15 cellular contexts compared by ENCODE assay signal in genomic region chr19:719081-719512, GRCh38. TPM values are rescaled to one million over a fixed set of nuclear protein-coding genes. Genes with fewer than 3 reads are reported as not detected.
A peak's percentile ranks its signal among the peaks of the same experiment; 100 is the strongest.
DNase-seq lines count a peak whose midpoint lies in the region; ATAC-seq, FAIRE-seq and TF ChIP-seq lines count a peak whose summit lies in the region.
"Had no signal": no experiment of that assay in that cellular context is flagged by ENCODE, and none has a peak within 500 bp of the region (broad histone marks: within the 10 kb centered on the region; RNA-seq: fewer than 3 reads in every experiment).

No MANE protein-coding gene starts in this region.

- TF ChIP-seq CTCF in endodermal cell (conservative IDR thresholded peaks at IDR 0.05) (no peak), HepG2 (CRISPR knock-in tag; IDR thresholded peaks at IDR 0.05) (0 out of 2 replicates have a peak, but pooled peaks have one; percentile 23)

- BruUV-seq in HepG2 (replicated peaks; lab: Mats Ljungman, UMichigan), result no TSS peak

- no peak for TF ChIP-seq POLR2A in HepG2 (IDR thresholded peaks at IDR 0.05; ENCODE audit: insufficient read depth in 1 of 2, low read depth in 2 of 2, low read length in 2 of 2)

- no peak overlapping the region for H2AFZ ChIP-seq in HepG2 (ENCODE audit: low read length)

- H3K4me2 ChIP-seq in HepG2 (ENCODE audit: low read depth, low read length), result peak overlapping the region; percentile 59; the same call in 1 of the 2 replicates

- intact Hi-C loops in HepG2 (cut with micrococcal nuclease; ENCODE audit: unreplicated experiment), result no loop called here

- peaks cover 8% of the 10 kb centered on the region for H3K36me3 Mint-ChIP-seq in endodermal cell (ENCODE audit: low read depth)
- H3K36me3 Mint-ChIP-seq in activated CD8-positive, alpha-beta T cell treated with anti-CD3 and anti-CD28 coated beads, Interleukin-2, amount 10 ng/mL, durations not matched to agents 7 days and 5 days (ENCODE audit: low read depth), result no peaks in the 10 kb centered on the region

- CTCF ChIA-PET in HepG2 (lab: Yijun Ruan, JAX; ENCODE audit: low intra/inter-chr PET ratio, low total read pairs), result no interaction called here
- CTCF ChIA-PET in activated CD8-positive, alpha-beta T cell treated with anti-CD3 and anti-CD28 coated beads, Interleukin-2, amount 10 ng/mL, durations not matched to agents 7 days and 5 days (lab: Charles Lee), result no interaction called here

- H3K36me3 ChIP-seq in endodermal cell (ENCODE audit: control insufficient read depth, insufficient read depth, low read length) (no peaks in the 10 kb centered on the region), HepG2 (replicated peaks in 1 of 2; ENCODE audit: control insufficient read depth in 1 of 2, insufficient read depth in 2 of 2, low read length in 2 of 2) (no peaks in the 10 kb centered on the region)

- ATAC-seq in HepG2 (peak; percentile 39), HG03039 (IDR thresholded peaks at IDR 0.05; ENCODE audit: unreplicated experiment) (no peak)
- no peak for ATAC-seq in activated CD8-positive, alpha-beta T cell treated with anti-CD3 and anti-CD28 coated beads, Interleukin-2, amount 10 ng/mL, durations not matched to agents 7 days and 5 days

- peaks cover 1% of the 10 kb centered on the region for H3K4me1 Mint-ChIP-seq in endodermal cell
- H3K4me1 Mint-ChIP-seq in activated CD8-positive, alpha-beta T cell treated with anti-CD3 and anti-CD28 coated beads, Interleukin-2, amount 10 ng/mL, durations not matched to agents 7 days and 5 days (ENCODE audit: low read depth), result no peaks in the 10 kb centered on the region

- peaks cover 12% of the 10 kb centered on the region for H3K9me3 Mint-ChIP-seq in endodermal cell
- peaks cover 4% of the 10 kb centered on the region for H3K9me3 Mint-ChIP-seq in activated CD8-positive, alpha-beta T cell treated with anti-CD3 and anti-CD28 coated beads, Interleukin-2, amount 10 ng/mL, durations not matched to agents 7 days and 5 days (ENCODE audit: insufficient read depth)

- H3K27me3 Mint-ChIP-seq in endodermal cell (ENCODE audit: insufficient read depth), result peaks cover 2% of the 10 kb centered on the region
- peaks cover 9% of the 10 kb centered on the region for H3K27me3 Mint-ChIP-seq in activated CD8-positive, alpha-beta T cell treated with anti-CD3 and anti-CD28 coated beads, Interleukin-2, amount 10 ng/mL, durations not matched to agents 7 days and 5 days (ENCODE audit: low read depth)

- TF ChIP-seq RAD21 in HepG2 (CRISPR knock-in tag; IDR thresholded peaks at IDR 0.05), result no peak

- H3K4me3 ChIP-seq in endodermal cell (ENCODE audit: low read length), result no peak overlapping the region
- peak overlapping the region in 2 of 3 experiments; percentile 33 to 55; a peak in 3 of 6 replicates for H3K4me3 ChIP-seq in HepG2 (replicated peaks in 1 of 3; ENCODE audit: insufficient read depth in 1 of 3, low read depth in 2 of 3, low read length in 3 of 3)

- H3K27me3 ChIP-seq in endodermal cell (ENCODE audit: control insufficient read depth, insufficient read depth, low read length, poor library complexity, severe bottlenecking) (no peaks in the 10 kb centered on the region), HepG2 (ENCODE audit: control insufficient read depth in 1 of 2, insufficient read depth in 2 of 2, low read length in 2 of 2) (no peaks in the 10 kb centered on the region)

- DNase-seq in HuH-7.5 (ENCODE audit: low spot score), result peak; percentile 90
- DNase-seq in endodermal cell, result no peak
- peak; percentile 39 for DNase-seq in HepG2 (ENCODE audit: low spot score)
- peak in 35 of 49 donors; percentile 13 to 82 (median 49) for DNase-seq in substantia nigra (lab: John Stamatoyannopoulos, UW)
- no peak for DNase-seq in NCI-H1436 (lab: John Stamatoyannopoulos, UW)
- no peak for DNase-seq in activated CD4-positive, alpha-beta T cell treated with anti-CD3 and anti-CD28 coated beads for 1 hour
- no peak for DNase-seq in activated CD8-positive, alpha-beta T cell treated with anti-CD3 and anti-CD28 coated beads, Interleukin-2, amount 10 ng/mL, durations not matched to agents 7 days and 5 days
- DNase-seq: activated B cell treated with CpG ODN at 0.5 μM for 24 hours; activated naive CD4-positive, alpha-beta T cell treated with anti-CD3 and anti-CD28 coated beads for 36 hours; DMS153; GOT3; NCI-H1105 had no signal

- H3K4me1 ChIP-seq in endodermal cell (ENCODE audit: control insufficient read depth, insufficient read depth, low read length) (no peaks in the 10 kb centered on the region), HepG2 (ENCODE audit: insufficient read depth, low read length) (peaks cover 44% of the 10 kb centered on the region)

- TF ChIP-seq EP300 in HepG2 (IDR thresholded peaks at IDR 0.05; ENCODE audit: low read depth in 2 of 2, low read length in 2 of 2) (no peak), HepG2 (CRISPR knock-in tag; IDR thresholded peaks at IDR 0.05; ENCODE audit: borderline replicate concordance) (no peak)

- POLR2A ChIA-PET in HepG2 (lab: Yijun Ruan, JAX), result interaction anchor here (0.6 to 2.3 kb wide), 4 partner anchors 10 to 102 kb away, joined by 3 to 18 read pairs (median 3); partner anchors contain the start of genes PALM and RNF126
- POLR2A ChIA-PET in activated CD8-positive, alpha-beta T cell treated with anti-CD3 and anti-CD28 coated beads, Interleukin-2, amount 10 ng/mL, durations not matched to agents 7 days and 5 days (lab: Charles Lee), result interaction anchor here (0.7 kb wide), 1 partner anchor 20 kb away, joined by 4 read pairs; no protein-coding TSS in a partner anchor

- H3K9me3 ChIP-seq in endodermal cell (ENCODE audit: control insufficient read depth, low read length), result peaks cover 4% of the 10 kb centered on the region
- H3K9me3 ChIP-seq in HepG2 (ENCODE audit: low read length), result 0 out of 2 replicates have a peak, but pooled peaks cover 4% of the 10 kb centered on the region

- H3K4me3 Mint-ChIP-seq in endodermal cell, result no peak overlapping the region
- no peak overlapping the region for H3K4me3 Mint-ChIP-seq in activated CD8-positive, alpha-beta T cell treated with anti-CD3 and anti-CD28 coated beads, Interleukin-2, amount 10 ng/mL, durations not matched to agents 7 days and 5 days
- H3K4me3 Mint-ChIP-seq: activated B cell treated with CpG ODN at 0.5 μM for 24 hours; activated naive CD4-positive, alpha-beta T cell treated with anti-CD3 and anti-CD28 coated beads for 36 hours had no signal

- no peak overlapping the region for H3K9ac ChIP-seq in endodermal cell (ENCODE audit: extremely low read depth, low read length, poor library complexity, severe bottlenecking)
- H3K9ac ChIP-seq in HepG2 (ENCODE audit: insufficient read depth, low read depth, low read length), result no peak overlapping the region

- 92 to 93% methylated on average over 28 to 49 of the region's 49 CpGs for WGBS in endodermal cell (ENCODE audit: insufficient coverage in 1 of 2, insufficient read length in 1 of 2), 2 experiments
- WGBS in HepG2 (ENCODE audit: low lambda C conversion rate), result 0% methylated on average over 5 of the region's 49 CpGs

- H4K20me1 ChIP-seq in HepG2 (ENCODE audit: insufficient read depth, low read length), result no peaks in the 10 kb centered on the region

- peak overlapping the region; percentile 78 for H3K27ac ChIP-seq in endodermal cell (ENCODE audit: low read depth, low read length)
- no peak overlapping the region for H3K27ac ChIP-seq in HepG2 (ENCODE audit: extremely low read length, insufficient read depth, low read length)
- H3K27ac ChIP-seq in substantia nigra (ENCODE audit: low read depth, low read length, poor library complexity, severe bottlenecking), result peak overlapping the region; percentile 67

- no peaks in the 10 kb centered on the region for H3K79me2 ChIP-seq in HepG2 (ENCODE audit: insufficient read depth, low read length)

- in situ Hi-C loops in HepG2 (cut with HindIII; ENCODE audit: extremely low pct_ligation_motif_present, low pct_unique_long_range_greater_than_20kb), result no loop called here

- H3K27ac Mint-ChIP-seq in endodermal cell, result no peak overlapping the region
- no peak overlapping the region for H3K27ac Mint-ChIP-seq in activated CD8-positive, alpha-beta T cell treated with anti-CD3 and anti-CD28 coated beads, Interleukin-2, amount 10 ng/mL, durations not matched to agents 7 days and 5 days
- H3K27ac Mint-ChIP-seq: activated B cell treated with CpG ODN at 0.5 μM for 24 hours; activated naive CD4-positive, alpha-beta T cell treated with anti-CD3 and anti-CD28 coated beads for 36 hours had no signal

- no peak for FAIRE-seq in HepG2 (lab: Jason Lieb, UNC)
- FAIRE-seq: RCC 7860 had no signal

RNA-seq across cellular contexts. Expression of gene PALM, which starts 10.4 kb away (rescaled TPM):
- 10 to 100 TPM; 32.9 to 40.8 TPM for total RNA-seq in endodermal cell
- polyA plus RNA-seq in endodermal cell (2013, experiment 1 of 2), result 101 TPM
- polyA plus RNA-seq in endodermal cell (2013, experiment 2 of 2), result 88.7 TPM
- 9.7 and 10.8 TPM in 2 replicates for total RNA-seq in HepG2 (2016; rRNA removed; fragmentation: Illumina TruSeq; extraction: Trizol)
- total RNA-seq in HepG2 (2016; cell fraction: cytosol; rRNA removed; fragmentation: Illumina TruSeq; extraction: Trizol; ENCODE audit: low read depth), result 8.3 and 10.1 TPM in 2 replicates
- 6.4 and 11.8 TPM in 2 replicates for total RNA-seq in HepG2 (2016; cell fraction: insoluble cytoplasmic fraction; rRNA removed; fragmentation: Illumina TruSeq; extraction: Trizol)
- total RNA-seq in HepG2 (2016; cell fraction: membrane; rRNA removed; fragmentation: Illumina TruSeq; extraction: Trizol), result 16.6 and 19.9 TPM in 2 replicates
- 6.7 and 6.9 TPM in 2 replicates for total RNA-seq in HepG2 (2016; cell fraction: nucleus; rRNA removed; fragmentation: Illumina TruSeq; extraction: Trizol)
- 4.0 and 5.4 TPM in 2 replicates for polyA plus RNA-seq in HepG2 (2011; rRNA removed)
- 3.7 and 4.7 TPM in 2 replicates for polyA plus RNA-seq in HepG2 (2011; cell fraction: cytosol; rRNA removed)
- polyA plus RNA-seq in HepG2 (2011; cell fraction: nucleus; rRNA removed), result 6.0 and 7.8 TPM in 2 replicates
- polyA plus RNA-seq in HepG2 (2012), result 12.4 and 19.1 TPM in 2 replicates
- polyA plus RNA-seq in HepG2 (2016; cell fraction: cytosol; fragmentation: Illumina TruSeq; extraction: Trizol; ENCODE audit: low read depth), result 9.4 and 11.9 TPM in 2 replicates
- polyA plus RNA-seq in HepG2 (2016; cell fraction: insoluble cytoplasmic fraction; fragmentation: Illumina TruSeq; extraction: Trizol; ENCODE audit: low read depth), result 15.1 and 19.3 TPM in 2 replicates
- polyA plus RNA-seq in HepG2 (2016; cell fraction: membrane; fragmentation: Illumina TruSeq; extraction: Trizol; ENCODE audit: low read depth), result 19.1 and 21.1 TPM in 2 replicates
- 18.9 and 19.6 TPM in 2 replicates for polyA plus RNA-seq in HepG2 (2016; cell fraction: nucleus; fragmentation: Illumina TruSeq; extraction: Trizol; ENCODE audit: insufficient read depth, low read depth)
- 1.1 and 5.2 TPM in 2 replicates for polyA minus RNA-seq in HepG2 (2011; rRNA and poly(A)+ RNA removed; ENCODE audit: low replicate concordance)
- polyA minus RNA-seq in HepG2 (2011; cell fraction: cytosol; rRNA and poly(A)+ RNA removed), result 5.4 and 5.6 TPM in 2 replicates
- polyA minus RNA-seq in HepG2 (2011; cell fraction: nucleus; rRNA and poly(A)+ RNA removed), result 2.2 TPM in 2 replicates
- total RNA-seq in activated CD8-positive, alpha-beta T cell treated with anti-CD3 and anti-CD28 coated beads, Interleukin-2, amount 10 ng/mL, durations not matched to agents 7 days and 5 days, result not detected
- total RNA-seq: activated B cell treated with CpG ODN at 0.5 μM for 24 hours, mononuclear cell had no signal

RNA-seq across cellular contexts. Expression of gene PRSS57, which starts 23.8 kb away (rescaled TPM):
- total RNA-seq in endodermal cell (not detected), HepG2 (2016; rRNA removed; fragmentation: Illumina TruSeq; extraction: Trizol) (not detected in 2 replicates)
- not detected for polyA plus RNA-seq in endodermal cell (2013, experiment 1 of 2)
- polyA plus RNA-seq in endodermal cell (2013, experiment 2 of 2), result not detected
- total RNA-seq in HepG2 (2016; cell fraction: cytosol; rRNA removed; fragmentation: Illumina TruSeq; extraction: Trizol; ENCODE audit: low read depth), result not detected in 2 replicates
- total RNA-seq in HepG2 (2016; cell fraction: insoluble cytoplasmic fraction; rRNA removed; fragmentation: Illumina TruSeq; extraction: Trizol), result not detected in 2 replicates
- not detected in 2 replicates for total RNA-seq in HepG2 (2016; cell fraction: membrane; rRNA removed; fragmentation: Illumina TruSeq; extraction: Trizol)
- not detected in 2 replicates for total RNA-seq in HepG2 (2016; cell fraction: nucleus; rRNA removed; fragmentation: Illumina TruSeq; extraction: Trizol)
- 0.12 and 0.20 TPM in 2 replicates for polyA plus RNA-seq in HepG2 (2011; rRNA removed)
- 0.10 and 0.20 TPM in 2 replicates for polyA plus RNA-seq in HepG2 (2011; cell fraction: cytosol; rRNA removed)
- not detected in 2 replicates for polyA plus RNA-seq in HepG2 (2011; cell fraction: nucleus; rRNA removed)
- polyA plus RNA-seq in HepG2 (2012), result 0.13 and 0.16 TPM in 2 replicates
- not detected in 2 replicates for polyA plus RNA-seq in HepG2 (2016; cell fraction: cytosol; fragmentation: Illumina TruSeq; extraction: Trizol; ENCODE audit: low read depth)
- polyA plus RNA-seq in HepG2 (2016; cell fraction: insoluble cytoplasmic fraction; fragmentation: Illumina TruSeq; extraction: Trizol; ENCODE audit: low read depth), result not detected in 2 replicates
- polyA plus RNA-seq in HepG2 (2016; cell fraction: membrane; fragmentation: Illumina TruSeq; extraction: Trizol; ENCODE audit: low read depth), result not detected in 2 replicates
- polyA plus RNA-seq in HepG2 (2016; cell fraction: nucleus; fragmentation: Illumina TruSeq; extraction: Trizol; ENCODE audit: insufficient read depth, low read depth), result not detected in 2 replicates
- polyA minus RNA-seq in HepG2 (2011; rRNA and poly(A)+ RNA removed; ENCODE audit: low replicate concordance), result not detected in 2 replicates
- not detected in 2 replicates for polyA minus RNA-seq in HepG2 (2011; cell fraction: cytosol; rRNA and poly(A)+ RNA removed)
- not detected in 2 replicates for polyA minus RNA-seq in HepG2 (2011; cell fraction: nucleus; rRNA and poly(A)+ RNA removed)
- not detected for total RNA-seq in activated CD8-positive, alpha-beta T cell treated with anti-CD3 and anti-CD28 coated beads, Interleukin-2, amount 10 ng/mL, durations not matched to agents 7 days and 5 days
- total RNA-seq: activated B cell treated with CpG ODN at 0.5 μM for 24 hours; activated naive CD4-positive, alpha-beta T cell treated with anti-CD3 and anti-CD28 coated beads for 36 hours had no signal

RNA-seq across cellular contexts. Expression of gene MISP, which starts 31.8 kb away (rescaled TPM):
- under 1 TPM in 1 of 2 donors, not detected in 1; 0.11 TPM for total RNA-seq in endodermal cell
- 0.18 TPM for polyA plus RNA-seq in endodermal cell (2013, experiment 1 of 2)
- polyA plus RNA-seq in endodermal cell (2013, experiment 2 of 2), result 0.21 TPM
- 1.1 and 1.3 TPM in 2 replicates for total RNA-seq in HepG2 (2016; rRNA removed; fragmentation: Illumina TruSeq; extraction: Trizol)
- total RNA-seq in HepG2 (2016; cell fraction: cytosol; rRNA removed; fragmentation: Illumina TruSeq; extraction: Trizol; ENCODE audit: low read depth), result 0.30 and 0.35 TPM in 2 replicates
- 0.77 and 1.3 TPM in 2 replicates for total RNA-seq in HepG2 (2016; cell fraction: insoluble cytoplasmic fraction; rRNA removed; fragmentation: Illumina TruSeq; extraction: Trizol)
- 0.77 and 0.96 TPM in 2 replicates for total RNA-seq in HepG2 (2016; cell fraction: membrane; rRNA removed; fragmentation: Illumina TruSeq; extraction: Trizol)
- total RNA-seq in HepG2 (2016; cell fraction: nucleus; rRNA removed; fragmentation: Illumina TruSeq; extraction: Trizol), result 0.78 and 0.99 TPM in 2 replicates
- polyA plus RNA-seq in HepG2 (2011; rRNA removed), result 0.67 and 0.71 TPM in 2 replicates
- polyA plus RNA-seq in HepG2 (2011; cell fraction: cytosol; rRNA removed), result 0.53 and 0.71 TPM in 2 replicates
- polyA plus RNA-seq in HepG2 (2011; cell fraction: nucleus; rRNA removed), result 0.81 and 0.85 TPM in 2 replicates
- 2.1 and 3.1 TPM in 2 replicates for polyA plus RNA-seq in HepG2 (2012)
- polyA plus RNA-seq in HepG2 (2016; cell fraction: cytosol; fragmentation: Illumina TruSeq; extraction: Trizol; ENCODE audit: low read depth), result 0.23 and 0.32 TPM in 2 replicates
- polyA plus RNA-seq in HepG2 (2016; cell fraction: insoluble cytoplasmic fraction; fragmentation: Illumina TruSeq; extraction: Trizol; ENCODE audit: low read depth), result 1.2 and 1.5 TPM in 2 replicates
- polyA plus RNA-seq in HepG2 (2016; cell fraction: membrane; fragmentation: Illumina TruSeq; extraction: Trizol; ENCODE audit: low read depth), result 0.40 and 0.79 TPM in 2 replicates
- polyA plus RNA-seq in HepG2 (2016; cell fraction: nucleus; fragmentation: Illumina TruSeq; extraction: Trizol; ENCODE audit: insufficient read depth, low read depth), result 1.2 and 1.6 TPM in 2 replicates
- polyA minus RNA-seq in HepG2 (2011; rRNA and poly(A)+ RNA removed; ENCODE audit: low replicate concordance), result 1.2 and 37.0 TPM in 2 replicates
- 0.62 and 0.99 TPM in 2 replicates for polyA minus RNA-seq in HepG2 (2011; cell fraction: cytosol; rRNA and poly(A)+ RNA removed)
- polyA minus RNA-seq in HepG2 (2011; cell fraction: nucleus; rRNA and poly(A)+ RNA removed), result 0.37 and 0.39 TPM in 2 replicates
- not detected for total RNA-seq in activated CD8-positive, alpha-beta T cell treated with anti-CD3 and anti-CD28 coated beads, Interleukin-2, amount 10 ng/mL, durations not matched to agents 7 days and 5 days
- total RNA-seq: activated B cell treated with CpG ODN at 0.5 μM for 24 hours; activated naive CD4-positive, alpha-beta T cell treated with anti-CD3 and anti-CD28 coated beads for 36 hours; mononuclear cell had no signal

RNA-seq across cellular contexts. Expression of gene FSTL3, which starts 42.9 kb away (rescaled TPM):
- total RNA-seq in endodermal cell, result 10 to 100 TPM in 1 of 2 donors, 1 to 10 TPM in 1; 9.8 to 14.1 TPM
- polyA plus RNA-seq in endodermal cell (2013, experiment 1 of 2), result 8.7 TPM
- polyA plus RNA-seq in endodermal cell (2013, experiment 2 of 2), result 9.6 TPM
- total RNA-seq in HepG2 (2016; rRNA removed; fragmentation: Illumina TruSeq; extraction: Trizol), result 5.8 and 13.5 TPM in 2 replicates
- 3.3 and 3.8 TPM in 2 replicates for total RNA-seq in HepG2 (2016; cell fraction: cytosol; rRNA removed; fragmentation: Illumina TruSeq; extraction: Trizol; ENCODE audit: low read depth)
- total RNA-seq in HepG2 (2016; cell fraction: insoluble cytoplasmic fraction; rRNA removed; fragmentation: Illumina TruSeq; extraction: Trizol), result 4.6 and 14.2 TPM in 2 replicates
- total RNA-seq in HepG2 (2016; cell fraction: membrane; rRNA removed; fragmentation: Illumina TruSeq; extraction: Trizol), result 7.0 and 8.2 TPM in 2 replicates
- total RNA-seq in HepG2 (2016; cell fraction: nucleus; rRNA removed; fragmentation: Illumina TruSeq; extraction: Trizol), result 11.9 and 15.2 TPM in 2 replicates
- polyA plus RNA-seq in HepG2 (2011; rRNA removed), result 15.6 and 30.9 TPM in 2 replicates
- 24.5 and 32.7 TPM in 2 replicates for polyA plus RNA-seq in HepG2 (2011; cell fraction: cytosol; rRNA removed)
- 151 and 166 TPM in 2 replicates for polyA plus RNA-seq in HepG2 (2011; cell fraction: nucleus; rRNA removed)
- 19.0 and 28.0 TPM in 2 replicates for polyA plus RNA-seq in HepG2 (2012)
- polyA plus RNA-seq in HepG2 (2016; cell fraction: cytosol; fragmentation: Illumina TruSeq; extraction: Trizol; ENCODE audit: low read depth), result 3.1 and 4.0 TPM in 2 replicates
- polyA plus RNA-seq in HepG2 (2016; cell fraction: insoluble cytoplasmic fraction; fragmentation: Illumina TruSeq; extraction: Trizol; ENCODE audit: low read depth), result 6.4 and 7.0 TPM in 2 replicates
- 5.8 and 6.2 TPM in 2 replicates for polyA plus RNA-seq in HepG2 (2016; cell fraction: membrane; fragmentation: Illumina TruSeq; extraction: Trizol; ENCODE audit: low read depth)
- polyA plus RNA-seq in HepG2 (2016; cell fraction: nucleus; fragmentation: Illumina TruSeq; extraction: Trizol; ENCODE audit: insufficient read depth, low read depth), result 30.9 and 40.0 TPM in 2 replicates
- polyA minus RNA-seq in HepG2 (2011; rRNA and poly(A)+ RNA removed; ENCODE audit: low replicate concordance), result 28.2 and 70.2 TPM in 2 replicates
- 10.6 and 21.0 TPM in 2 replicates for polyA minus RNA-seq in HepG2 (2011; cell fraction: cytosol; rRNA and poly(A)+ RNA removed)
- 6.8 and 7.9 TPM in 2 replicates for polyA minus RNA-seq in HepG2 (2011; cell fraction: nucleus; rRNA and poly(A)+ RNA removed)
- total RNA-seq in activated CD8-positive, alpha-beta T cell treated with anti-CD3 and anti-CD28 coated beads, Interleukin-2, amount 10 ng/mL, durations not matched to agents 7 days and 5 days, result 1 to 10 TPM; 2.2 to 3.0 TPM

RNA-seq across cellular contexts. Expression of gene RNF126, which starts 56.1 kb away (rescaled TPM):
- total RNA-seq in endodermal cell (10 to 100 TPM; 49.1 to 66.4 TPM), HepG2 (2016; rRNA removed; fragmentation: Illumina TruSeq; extraction: Trizol) (18.5 and 34.0 TPM in 2 replicates)
- 59.6 TPM for polyA plus RNA-seq in endodermal cell (2013, experiment 1 of 2)
- polyA plus RNA-seq in endodermal cell (2013, experiment 2 of 2), result 56.3 TPM
- total RNA-seq in HepG2 (2016; cell fraction: cytosol; rRNA removed; fragmentation: Illumina TruSeq; extraction: Trizol; ENCODE audit: low read depth), result 60.7 and 62.9 TPM in 2 replicates
- total RNA-seq in HepG2 (2016; cell fraction: insoluble cytoplasmic fraction; rRNA removed; fragmentation: Illumina TruSeq; extraction: Trizol), result 14.0 and 32.5 TPM in 2 replicates
- total RNA-seq in HepG2 (2016; cell fraction: membrane; rRNA removed; fragmentation: Illumina TruSeq; extraction: Trizol), result 51.8 and 70.5 TPM in 2 replicates
- 20.4 and 26.7 TPM in 2 replicates for total RNA-seq in HepG2 (2016; cell fraction: nucleus; rRNA removed; fragmentation: Illumina TruSeq; extraction: Trizol)
- polyA plus RNA-seq in HepG2 (2011; rRNA removed), result 23.2 and 24.6 TPM in 2 replicates
- polyA plus RNA-seq in HepG2 (2011; cell fraction: cytosol; rRNA removed), result 21.4 and 33.6 TPM in 2 replicates
- 96.9 and 98.7 TPM in 2 replicates for polyA plus RNA-seq in HepG2 (2011; cell fraction: nucleus; rRNA removed)
- polyA plus RNA-seq in HepG2 (2012), result 47.4 and 51.2 TPM in 2 replicates
- 83.7 and 90.8 TPM in 2 replicates for polyA plus RNA-seq in HepG2 (2016; cell fraction: cytosol; fragmentation: Illumina TruSeq; extraction: Trizol; ENCODE audit: low read depth)
- polyA plus RNA-seq in HepG2 (2016; cell fraction: insoluble cytoplasmic fraction; fragmentation: Illumina TruSeq; extraction: Trizol; ENCODE audit: low read depth), result 29.9 and 39.9 TPM in 2 replicates
- polyA plus RNA-seq in HepG2 (2016; cell fraction: membrane; fragmentation: Illumina TruSeq; extraction: Trizol; ENCODE audit: low read depth), result 79.7 and 88.6 TPM in 2 replicates
- 75.9 and 77.0 TPM in 2 replicates for polyA plus RNA-seq in HepG2 (2016; cell fraction: nucleus; fragmentation: Illumina TruSeq; extraction: Trizol; ENCODE audit: insufficient read depth, low read depth)
- polyA minus RNA-seq in HepG2 (2011; rRNA and poly(A)+ RNA removed; ENCODE audit: low replicate concordance), result 10.7 and 26.6 TPM in 2 replicates
- 18.3 and 21.9 TPM in 2 replicates for polyA minus RNA-seq in HepG2 (2011; cell fraction: cytosol; rRNA and poly(A)+ RNA removed)
- 28.0 and 36.3 TPM in 2 replicates for polyA minus RNA-seq in HepG2 (2011; cell fraction: nucleus; rRNA and poly(A)+ RNA removed)
- 10 to 100 TPM; 71.3 to 78.4 TPM for total RNA-seq in activated CD8-positive, alpha-beta T cell treated with anti-CD3 and anti-CD28 coated beads, Interleukin-2, amount 10 ng/mL, durations not matched to agents 7 days and 5 days

Comparison
In these comparisons a context has a peak if more than half of its experiments do, and no peak if none do; other contexts are left out.
1. DNase-seq: peak in HuH-7.5 (single experiment), HepG2 (single experiment) and substantia nigra (35 of 49); none in endodermal cell (single experiment), NCI-H1436 (single experiment), activated CD4-positive, alpha-beta T cell treated with anti-CD3 and anti-CD28 coated beads for 1 hour (single experiment) and activated CD8-positive, alpha-beta T cell treated with anti-CD3 and anti-CD28 coated beads, Interleukin-2, amount 10 ng/mL, durations not matched to agents 7 days and 5 days (single experiment).
2. RNA of gene PALM, which starts 10.4 kb away (total RNA-seq): 32.9 to 40.8 TPM in endodermal cell and 6.4 to 19.9 TPM in HepG2; not detected in activated CD8-positive, alpha-beta T cell treated with anti-CD3 and anti-CD28 coated beads, Interleukin-2, amount 10 ng/mL, durations not matched to agents 7 days and 5 days; every median in the first group is over 4 times any median in the second.